In genomic region chr4:10074767-10075105, GRCh38 we compare ENCODE assay signal across 9 cellular contexts. TPM values are rescaled to one million over a fixed set of nuclear protein-coding genes. Genes with fewer than 3 reads are reported as not detected.
A peak's percentile ranks its signal among the peaks of the same experiment; 100 is the strongest.
DNase-seq lines count a peak whose midpoint lies in the region; ATAC-seq and TF ChIP-seq lines count a peak whose summit lies in the region.
"Had no signal": no experiment of that assay in that cellular context is flagged by ENCODE, and none has a peak within 500 bp of the region (broad histone marks: within the 10 kb centered on the region; RNA-seq: fewer than 3 reads in every experiment).

No MANE protein-coding gene starts in this region.

- H3K9me3 ChIP-seq in MM.1S (replicated peaks; ENCODE audit: insufficient read depth, low read length) = no peaks in the 10 kb centered on the region

- H3K4me1 ChIP-seq in MM.1S (ENCODE audit: low read length) = no peaks in the 10 kb centered on the region

- ATAC-seq in central memory CD8-positive, alpha-beta T cell (replicated peaks; ENCODE audit: extremely low read depth, poor library complexity, severe bottlenecking) = no peak
- no peak for ATAC-seq in natural killer cell treated with Interleukin-12 subunit alpha and Interleukin-12 subunit beta and Interleukin-15 and Interleukin-18, amount 100 ng/mL, for 72 hours
- ATAC-seq in HG03378 (IDR thresholded peaks at IDR 0.05; ENCODE audit: unreplicated experiment) (no peak), HG03442 (IDR thresholded peaks at IDR 0.05; ENCODE audit: unreplicated experiment) (no peak)
- ATAC-seq: right cardiac atrium had no signal

- H4K20me1 ChIP-seq in MM.1S (ENCODE audit: insufficient read depth, low read length) = no peaks in the 10 kb centered on the region

- peak overlapping the region; percentile 22 for H3K27ac Mint-ChIP-seq in central memory CD8-positive, alpha-beta T cell (ENCODE audit: low read depth)
- H3K27ac Mint-ChIP-seq in natural killer cell treated with Interleukin-12 subunit alpha and Interleukin-12 subunit beta and Interleukin-15 and Interleukin-18, amount 100 ng/mL, for 72 hours = no peak overlapping the region

- no peaks in the 10 kb centered on the region for H3K9me2 ChIP-seq in MM.1S (replicated peaks; ENCODE audit: insufficient read depth, low read length)

- no peaks in the 10 kb centered on the region for H3F3A ChIP-seq in MM.1S (ENCODE audit: insufficient read depth, low read length)

- H3K27me3 ChIP-seq in MM.1S (replicated peaks; ENCODE audit: insufficient read depth, low read length) = no peaks in the 10 kb centered on the region

- H3K4me2 ChIP-seq in MM.1S (ENCODE audit: low read depth, low read length) = no peak overlapping the region

- H3K36me3 ChIP-seq in MM.1S (replicated peaks; ENCODE audit: insufficient read depth, low read length) = peaks cover 17% of the 10 kb centered on the region

- H3K36me3 Mint-ChIP-seq in central memory CD8-positive, alpha-beta T cell (ENCODE audit: insufficient read depth) = peaks cover 48% of the 10 kb centered on the region
- peaks cover 17% of the 10 kb centered on the region for H3K36me3 Mint-ChIP-seq in natural killer cell treated with Interleukin-12 subunit alpha and Interleukin-12 subunit beta and Interleukin-15 and Interleukin-18, amount 100 ng/mL, for 72 hours

- TF ChIP-seq CTCF in MM.1S (IDR thresholded peaks at IDR 0.05; ENCODE audit: low read length) = peak; percentile 29

- peak; percentile 74 for DNase-seq in EH (ENCODE audit: low read depth)
- DNase-seq in MM.1S = no peak
- DNase-seq in central memory CD8-positive, alpha-beta T cell (ENCODE audit: low spot score in 2 of 2) = no peak
- peak; percentile 10 for DNase-seq in natural killer cell treated with Interleukin-12 subunit alpha and Interleukin-12 subunit beta and Interleukin-15 and Interleukin-18, amount 100 ng/mL, for 72 hours (ENCODE audit: low spot score)
- DNase-seq in substantia nigra (lab: John Stamatoyannopoulos, UW) = no peak
- DNase-seq in GDM1 (lab: John Stamatoyannopoulos, UW) = no peak

- H2AFZ ChIP-seq in MM.1S (ENCODE audit: low read length) = no peak overlapping the region

- H3K4me3 ChIP-seq in MM.1S (ENCODE audit: low read length) = no peak overlapping the region

- H3K9ac ChIP-seq in MM.1S (ENCODE audit: low read length) = no peak overlapping the region

- H3K9me3 Mint-ChIP-seq in central memory CD8-positive, alpha-beta T cell = no peaks in the 10 kb centered on the region
- H3K9me3 Mint-ChIP-seq in natural killer cell treated with Interleukin-12 subunit alpha and Interleukin-12 subunit beta and Interleukin-15 and Interleukin-18, amount 100 ng/mL, for 72 hours = no peaks in the 10 kb centered on the region

- H3K79me2 ChIP-seq in MM.1S (ENCODE audit: low read length) = no peaks in the 10 kb centered on the region

- no peak overlapping the region for H3K27ac ChIP-seq in MM.1S (ENCODE audit: low read length)
- H3K27ac ChIP-seq in substantia nigra (ENCODE audit: low read depth, low read length, poor library complexity, severe bottlenecking) = no peak overlapping the region

- no peak overlapping the region for H3K4me3 Mint-ChIP-seq in central memory CD8-positive, alpha-beta T cell
- no peak overlapping the region for H3K4me3 Mint-ChIP-seq in natural killer cell treated with Interleukin-12 subunit alpha and Interleukin-12 subunit beta and Interleukin-15 and Interleukin-18, amount 100 ng/mL, for 72 hours

- no peaks in the 10 kb centered on the region for H3K27me3 Mint-ChIP-seq in central memory CD8-positive, alpha-beta T cell
- H3K27me3 Mint-ChIP-seq in natural killer cell treated with Interleukin-12 subunit alpha and Interleukin-12 subunit beta and Interleukin-15 and Interleukin-18, amount 100 ng/mL, for 72 hours = no peaks in the 10 kb centered on the region

- H3K4me1 Mint-ChIP-seq in central memory CD8-positive, alpha-beta T cell = peaks cover under 1% of the 10 kb centered on the region
- H3K4me1 Mint-ChIP-seq in natural killer cell treated with Interleukin-12 subunit alpha and Interleukin-12 subunit beta and Interleukin-15 and Interleukin-18, amount 100 ng/mL, for 72 hours (ENCODE audit: low read depth in 2 of 2) = peaks cover 6 to 13% of the 10 kb centered on the region in 2 donors

RNA-seq across cellular contexts. Expression of gene WDR1, which starts 41.9 kb away (rescaled TPM):
- total RNA-seq in natural killer cell treated with Interleukin-12 subunit alpha and Interleukin-12 subunit beta and Interleukin-15 and Interleukin-18, amount 100 ng/mL, for 72 hours = 100 to 1,000 TPM; 550 to 559 TPM

RNA-seq across cellular contexts. Expression of gene SLC2A9, which starts 53.4 kb away (rescaled TPM):
- total RNA-seq in natural killer cell treated with Interleukin-12 subunit alpha and Interleukin-12 subunit beta and Interleukin-15 and Interleukin-18, amount 100 ng/mL, for 72 hours = 1 to 10 TPM; 1.8 to 3.3 TPM

Comparison
In these comparisons a context has a peak if more than half of its experiments do, and no peak if none do; other contexts are left out.
1. DNase-seq: peak in EH (single experiment) and natural killer cell treated with Interleukin-12 subunit alpha and Interleukin-12 subunit beta and Interleukin-15 and Interleukin-18, amount 100 ng/mL, for 72 hours (single experiment); none in MM.1S (single experiment), central memory CD8-positive, alpha-beta T cell (0 of 2), substantia nigra (0 of 49) and GDM1 (single experiment).